21 cellular contexts compared by ENCODE assay signal in genomic region chr5:2913306-2913705, GRCh38.
DNase-seq lines count a peak whose midpoint lies in the region; ATAC-seq and TF ChIP-seq lines count a peak whose summit lies in the region.
"Had no signal": no experiment of that assay in that cellular context is flagged by ENCODE, and none has a peak within 500 bp of the region (broad histone marks: within the 10 kb centered on the region; RNA-seq: fewer than 3 reads in every experiment).

No MANE protein-coding gene starts in this region.

- H2BK15ac ChIP-seq in neuronal stem cell (ENCODE audit: low read length) = peak overlapping the region; percentile 14

- no peaks in the 10 kb centered on the region for H3K79me1 ChIP-seq in neuronal stem cell (ENCODE audit: low read depth, low read length)

- peak overlapping the region; percentile 18 for H2BK12ac ChIP-seq in neuronal stem cell (ENCODE audit: low read length)

- DNase-seq in natural killer cell treated with Interleukin-12 subunit alpha and Interleukin-12 subunit beta and Interleukin-15 and Interleukin-18, amount 100 ng/mL, for 72 hours (ENCODE audit: low spot score) = no peak
- DNase-seq in natural killer cell (no peak), islet precursor cell (peak; percentile 26), neuronal stem cell (ENCODE audit: low spot score) (no peak), T-helper 17 cell (no peak)
- no peak for DNase-seq in stimulated activated CD4-positive, alpha-beta T cell treated with anti-CD3 and anti-CD28 coated beads, Interleukin-4, amount 100 ng/mL, for 24 hours
- DNase-seq: Calu3, GM23248, HCEC 1CT, MM.1S, NCI-H1694, NCI-H2029 treated with DMSO at 0.1 percent for 48 hours, NCI-H226, NCI-H510A, NCI-H69, RPMI8226, SHP77 had no signal

- H4K91ac ChIP-seq in neuronal stem cell (ENCODE audit: low read depth, low read length, poor library complexity) = no peak overlapping the region

- H3K4me3 ChIP-seq in neuronal stem cell (ENCODE audit: low read length in 2 of 2) = peak overlapping the region in 1 of 2 donors; percentile 14
- H3K4me3 ChIP-seq: GM23248 had no signal

- H3K9ac ChIP-seq in neuronal stem cell (ENCODE audit: low read depth, low read length, poor library complexity) = no peak overlapping the region
- H3K9ac ChIP-seq: GM23248, KMS-11 had no signal

- H3K27me3 ChIP-seq in neuronal stem cell (ENCODE audit: control insufficient read depth in 3 of 3, insufficient read depth in 3 of 3, low read depth in 1 of 3, low read length in 3 of 3) = peaks cover 0 to 5% (median 0%) of the 10 kb centered on the region in 3 experiments

- no peak overlapping the region for H3K4me3 Mint-ChIP-seq in natural killer cell treated with Interleukin-12 subunit alpha and Interleukin-12 subunit beta and Interleukin-15 and Interleukin-18, amount 100 ng/mL, for 72 hours
- H3K4me3 Mint-ChIP-seq in natural killer cell (no peak overlapping the region), T-helper 17 cell (no peak overlapping the region)
- H3K4me3 Mint-ChIP-seq: IgD-negative memory B cell had no signal

- H3K4me1 ChIP-seq in neuronal stem cell (ENCODE audit: control insufficient read depth in 2 of 2, insufficient read depth in 1 of 2, low read depth in 1 of 2, low read length in 2 of 2) = peaks cover 0 to 1% of the 10 kb centered on the region in 2 donors

- peak; percentile 11 to 32 for ATAC-seq in natural killer cell treated with Interleukin-12 subunit alpha and Interleukin-12 subunit beta and Interleukin-15 and Interleukin-18, amount 100 ng/mL, for 72 hours
- ATAC-seq in natural killer cell (no peak), T-helper 17 cell (no peak), GM19455 (IDR thresholded peaks at IDR 0.05; ENCODE audit: unreplicated experiment) (no peak), GM21737 (IDR thresholded peaks at IDR 0.05; ENCODE audit: unreplicated experiment) (no peak)

- no peaks in the 10 kb centered on the region for H3K9me3 ChIP-seq in neuronal stem cell (replicated peaks in 1 of 2; ENCODE audit: control insufficient read depth in 2 of 2, insufficient read depth in 1 of 2, low read depth in 1 of 2, low read length in 2 of 2)
- no peaks in the 10 kb centered on the region for H3K9me3 ChIP-seq in T-helper 17 cell (ENCODE audit: control insufficient read depth, low read length, poor library complexity, severe bottlenecking)

- H3K36me3 ChIP-seq in neuronal stem cell (replicated peaks in 1 of 2; ENCODE audit: control insufficient read depth in 2 of 2, insufficient read depth in 2 of 2, low read length in 2 of 2) = no peaks in the 10 kb centered on the region

- H3K27me3 Mint-ChIP-seq in natural killer cell treated with Interleukin-12 subunit alpha and Interleukin-12 subunit beta and Interleukin-15 and Interleukin-18, amount 100 ng/mL, for 72 hours = no peaks in the 10 kb centered on the region
- H3K27me3 Mint-ChIP-seq in natural killer cell (ENCODE audit: low read depth in 2 of 2) (peaks cover 0 to 2% of the 10 kb centered on the region in 2 donors), T-helper 17 cell (no peaks in the 10 kb centered on the region)
- H3K27me3 Mint-ChIP-seq: IgD-negative memory B cell had no signal

- no peak overlapping the region for H2AFZ ChIP-seq in neuronal stem cell (ENCODE audit: low read length)
- H2AFZ ChIP-seq: GM23248 had no signal

- no peak overlapping the region for H2BK120ac ChIP-seq in neuronal stem cell (ENCODE audit: low read depth, low read length)

- H3K27ac Mint-ChIP-seq in natural killer cell treated with Interleukin-12 subunit alpha and Interleukin-12 subunit beta and Interleukin-15 and Interleukin-18, amount 100 ng/mL, for 72 hours = no peak overlapping the region
- H3K27ac Mint-ChIP-seq in natural killer cell = no peak overlapping the region
- no peak overlapping the region for H3K27ac Mint-ChIP-seq in T-helper 17 cell
- H3K27ac Mint-ChIP-seq: IgD-negative memory B cell had no signal

- H3K36me3 Mint-ChIP-seq in natural killer cell treated with Interleukin-12 subunit alpha and Interleukin-12 subunit beta and Interleukin-15 and Interleukin-18, amount 100 ng/mL, for 72 hours = no peaks in the 10 kb centered on the region
- H3K36me3 Mint-ChIP-seq in natural killer cell (no peaks in the 10 kb centered on the region), T-helper 17 cell (ENCODE audit: low read depth) (no peaks in the 10 kb centered on the region)
- H3K36me3 Mint-ChIP-seq: IgD-negative memory B cell had no signal

- no peak overlapping the region for H3K4ac ChIP-seq in neuronal stem cell (ENCODE audit: low read length)

- no peak overlapping the region for H3K4me2 ChIP-seq in neuronal stem cell (ENCODE audit: insufficient read depth, low read length, poor library complexity, severe bottlenecking)
- H3K4me2 ChIP-seq: KMS-11 had no signal

- no peak for TF ChIP-seq CTCF in natural killer cell (IDR thresholded peaks at IDR 0.05)

- no peak overlapping the region for H2AK5ac ChIP-seq in neuronal stem cell (ENCODE audit: low read depth, low read length)

- H3K14ac ChIP-seq in neuronal stem cell (ENCODE audit: low read length) = no peak overlapping the region

- peak overlapping the region; percentile 44 for H3K23ac ChIP-seq in neuronal stem cell (ENCODE audit: low read depth, low read length, poor library complexity)

- intact Hi-C loops in natural killer cell (cut with micrococcal nuclease) = no loop called here

- H2BK5ac ChIP-seq in neuronal stem cell (ENCODE audit: low read length) = no peak overlapping the region

- no peak overlapping the region for H4K8ac ChIP-seq in neuronal stem cell (ENCODE audit: low read depth, low read length)

- peaks cover 10% of the 10 kb centered on the region for H3K9me3 Mint-ChIP-seq in natural killer cell treated with Interleukin-12 subunit alpha and Interleukin-12 subunit beta and Interleukin-15 and Interleukin-18, amount 100 ng/mL, for 72 hours
- peaks cover 7 to 11% of the 10 kb centered on the region in 2 donors for H3K9me3 Mint-ChIP-seq in natural killer cell

- 100% methylated on average over 1 of the region's 8 CpGs for WGBS in neuronal stem cell (ENCODE audit: extremely low coverage in 2 of 2, insufficient read length in 2 of 2, insufficient replicate concordance in 1 of 2), 2 donors

- no peak overlapping the region for H3K27ac ChIP-seq in neuronal stem cell (replicated peaks; ENCODE audit: low read length)
- H3K27ac ChIP-seq: GM23248, KMS-11 had no signal

- H3K18ac ChIP-seq in neuronal stem cell (ENCODE audit: low read length) = peak overlapping the region; percentile 67

- no peaks in the 10 kb centered on the region for H3K4me1 Mint-ChIP-seq in natural killer cell treated with Interleukin-12 subunit alpha and Interleukin-12 subunit beta and Interleukin-15 and Interleukin-18, amount 100 ng/mL, for 72 hours (ENCODE audit: low read depth in 2 of 2)
- no peaks in the 10 kb centered on the region for H3K4me1 Mint-ChIP-seq in natural killer cell
- H3K4me1 Mint-ChIP-seq in T-helper 17 cell = no peaks in the 10 kb centered on the region
- H3K4me1 Mint-ChIP-seq: IgD-negative memory B cell had no signal

Comparison
In these comparisons a context has a peak if more than half of its experiments do, and no peak if none do; other contexts are left out.
1. ATAC-seq: peak in natural killer cell treated with Interleukin-12 subunit alpha and Interleukin-12 subunit beta and Interleukin-15 and Interleukin-18, amount 100 ng/mL, for 72 hours (2 of 2); none in natural killer cell (0 of 3), T-helper 17 cell (single experiment), GM19455 (single experiment) and GM21737 (single experiment).